13 cellular contexts compared by ENCODE assay signal in the genomic region with DNA sequence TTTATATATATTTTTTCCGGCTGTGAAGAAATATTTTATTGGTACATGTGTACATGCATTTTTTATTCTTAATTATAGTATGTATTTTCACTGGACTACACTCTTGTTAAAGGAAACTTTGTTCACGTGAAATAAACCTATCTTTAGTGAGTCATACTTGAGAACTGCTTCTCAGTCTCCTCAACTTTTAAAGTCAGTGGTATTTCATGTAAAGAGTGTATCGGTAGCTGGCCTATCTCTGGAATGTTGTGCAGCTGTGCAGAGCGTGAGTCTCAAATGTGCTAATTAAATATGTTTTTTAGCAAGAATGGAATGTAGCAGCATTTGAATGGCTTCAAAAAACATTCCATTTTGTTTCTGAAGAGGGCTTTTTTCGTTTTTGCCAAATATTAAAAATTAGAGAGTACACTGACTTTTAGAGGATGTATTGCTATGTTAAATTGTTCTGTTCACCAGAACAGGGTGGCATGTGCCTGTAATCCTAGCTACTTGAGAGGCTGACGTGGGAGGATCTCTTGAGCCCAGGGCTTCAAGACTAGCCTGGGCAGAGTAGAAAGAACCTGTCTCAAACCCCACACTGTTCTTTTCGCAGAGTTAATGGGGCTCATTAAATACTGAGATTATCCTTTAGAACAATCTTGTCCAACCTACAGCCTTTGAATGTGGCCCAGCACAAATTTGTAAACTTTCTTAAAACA. TPM values are rescaled to one million over a fixed set of nuclear protein-coding genes. Genes with fewer than 3 reads are reported as not detected.
DNase-seq lines count a peak whose midpoint lies in the region; ATAC-seq and TF ChIP-seq lines count a peak whose summit lies in the region.
"Had no signal": no experiment of that assay in that cellular context is flagged by ENCODE, and none has a peak within 500 bp of the region (broad histone marks: within the 10 kb centered on the region; RNA-seq: fewer than 3 reads in every experiment).

No MANE protein-coding gene starts in this region.

- H2BK5ac ChIP-seq in mesendoderm (ENCODE audit: low read length) = no peak overlapping the region

- no peak overlapping the region for H2BK15ac ChIP-seq in mesendoderm (replicated peaks; ENCODE audit: low read depth)

- H4K5ac ChIP-seq in mesendoderm (ENCODE audit: low read length) = no peak overlapping the region

- H3K36me3 ChIP-seq in A673 (ENCODE audit: insufficient read depth, low read length, poor library complexity, severe bottlenecking) = no peaks in the 10 kb centered on the region
- no peaks in the 10 kb centered on the region for H3K36me3 ChIP-seq in mesendoderm (ENCODE audit: control insufficient read depth, insufficient read depth, low read length)

- H2AK5ac ChIP-seq in mesendoderm (ENCODE audit: low read length) = no peak overlapping the region

- no peak overlapping the region for H3K18ac ChIP-seq in mesendoderm (ENCODE audit: low read length)

- no peak overlapping the region for H3K4ac ChIP-seq in mesendoderm (ENCODE audit: low read depth, low read length)

- H2BK120ac ChIP-seq in mesendoderm (ENCODE audit: low read depth, low read length) = no peak overlapping the region

- no peak overlapping the region for H3K23ac ChIP-seq in mesendoderm (ENCODE audit: low read length)

- TF ChIP-seq CTCF in A673 (conservative IDR thresholded peaks at IDR 0.05; ENCODE audit: low read depth, low read length) (no peak), epithelial cell of esophagus (IDR thresholded peaks at IDR 0.05; ENCODE audit: insufficient read depth, low read depth, low read length, missing control alignments) (no peak)

- no peaks in the 10 kb centered on the region for H3K36me3 Mint-ChIP-seq in activated T-helper 17 cell treated with anti-CD3 and anti-CD28 coated beads, Interleukin-2, amount 50 U/mL, for 72 hours (ENCODE audit: low read depth)
- H3K36me3 Mint-ChIP-seq: activated naive CD4-positive, alpha-beta T cell treated with anti-CD3 and anti-CD28 coated beads, Interleukin-2, amount 50 U/mL, for 72 hours had no signal

- H3K4me1 Mint-ChIP-seq in activated T-helper 17 cell treated with anti-CD3 and anti-CD28 coated beads, Interleukin-2, amount 50 U/mL, for 72 hours = no peaks in the 10 kb centered on the region

- H3K4me1 ChIP-seq in A673 (ENCODE audit: insufficient read depth, low read length, poor library complexity, severe bottlenecking) = peaks cover 54% of the 10 kb centered on the region
- H3K4me1 ChIP-seq in mesendoderm (ENCODE audit: control insufficient read depth, low read depth, low read length) = peaks cover 3% of the 10 kb centered on the region

- no peak overlapping the region for H3K9ac ChIP-seq in mesendoderm (ENCODE audit: low read length)

- peak; percentile 49 for DNase-seq in A673 (ENCODE audit: low spot score)
- DNase-seq in M059J (ENCODE audit: low read depth) = peak; percentile 60
- peak; percentile 8 for DNase-seq in epithelial cell of esophagus (ENCODE audit: low read depth)
- DNase-seq in non-pigmented ciliary epithelial cell (ENCODE audit: low read depth) = peak; percentile 46
- no peak for DNase-seq in mesendoderm
- DNase-seq in NCI-H2227 (lab: John Stamatoyannopoulos, UW; ENCODE audit: unreplicated experiment) = no peak
- no peak for DNase-seq in NCI-H2171 (lab: John Stamatoyannopoulos, UW)
- DNase-seq: C1 segment of cervical spinal cord, NCI-H526, small intestine had no signal

- intact Hi-C loops in A673 (cut with micrococcal nuclease; ENCODE audit: unreplicated experiment) = no loop called here

- no peaks in the 10 kb centered on the region for H3K27me3 ChIP-seq in A673 (replicated peaks; ENCODE audit: insufficient read depth, low read depth, low read length, poor library complexity)
- no peaks in the 10 kb centered on the region for H3K27me3 ChIP-seq in mesendoderm (ENCODE audit: insufficient read depth, low read length, poor library complexity)

- H3K79me1 ChIP-seq in mesendoderm (ENCODE audit: low read length) = peaks cover 2% of the 10 kb centered on the region

- CTCF ChIA-PET in A673 (lab: Charles Lee) = no interaction called here

- H3K9me3 Mint-ChIP-seq in activated T-helper 17 cell treated with anti-CD3 and anti-CD28 coated beads, Interleukin-2, amount 50 U/mL, for 72 hours = no peaks in the 10 kb centered on the region
- H3K9me3 Mint-ChIP-seq: activated naive CD4-positive, alpha-beta T cell treated with anti-CD3 and anti-CD28 coated beads, Interleukin-2, amount 50 U/mL, for 72 hours had no signal

- no CpG with 5 or more reads among the region's 7 CpGs for WGBS in mesendoderm (ENCODE audit: extremely low coverage, insufficient coverage, low lambda C conversion rate)

- H3K27ac ChIP-seq in A673 (ENCODE audit: low read depth, low read length, poor library complexity, severe bottlenecking) (peak overlapping the region; percentile 64), mesendoderm (ENCODE audit: low read depth, low read length) (no peak overlapping the region)
- H3K27ac ChIP-seq: VCaP had no signal

- H3K4me3 Mint-ChIP-seq in activated T-helper 17 cell treated with anti-CD3 and anti-CD28 coated beads, Interleukin-2, amount 50 U/mL, for 72 hours = no peak overlapping the region

- POLR2A ChIA-PET in A673 (lab: Charles Lee; ENCODE audit: low non-redundant PET) = no interaction called here

- H3K56ac ChIP-seq in mesendoderm (ENCODE audit: low read length) = no peak overlapping the region

- no peaks in the 10 kb centered on the region for H3K9me3 ChIP-seq in A673 (ENCODE audit: low read depth, low read length, poor library complexity, severe bottlenecking)

- ATAC-seq in activated T-helper 17 cell treated with anti-CD3 and anti-CD28 coated beads, Interleukin-2, amount 50 U/mL, for 72 hours (replicated peaks) = no peak
- ATAC-seq: activated naive CD4-positive, alpha-beta T cell treated with anti-CD3 and anti-CD28 coated beads, Interleukin-2, amount 50 U/mL, for 72 hours had no signal

- BruUV-seq in A673 (replicated peaks; lab: Mats Ljungman, UMichigan) = TSS peak; percentile 3

- no peak overlapping the region for H3K27ac Mint-ChIP-seq in activated T-helper 17 cell treated with anti-CD3 and anti-CD28 coated beads, Interleukin-2, amount 50 U/mL, for 72 hours
- H3K27ac Mint-ChIP-seq: activated naive CD4-positive, alpha-beta T cell treated with anti-CD3 and anti-CD28 coated beads, Interleukin-2, amount 50 U/mL, for 72 hours had no signal

- no peak overlapping the region for H4K8ac ChIP-seq in mesendoderm (ENCODE audit: low read depth, low read length)

- H3K4me2 ChIP-seq in mesendoderm (ENCODE audit: low read length) = no peak overlapping the region

- no peaks in the 10 kb centered on the region for H3K79me2 ChIP-seq in mesendoderm (ENCODE audit: control insufficient read depth, insufficient read depth, low read length)

- H3K27me3 Mint-ChIP-seq in activated T-helper 17 cell treated with anti-CD3 and anti-CD28 coated beads, Interleukin-2, amount 50 U/mL, for 72 hours = peaks cover 3% of the 10 kb centered on the region

- H3K4me3 ChIP-seq in A673 (ENCODE audit: low read depth, low read length, poor library complexity, severe bottlenecking) (no peak overlapping the region), epithelial cell of esophagus (ENCODE audit: low read length) (no peak overlapping the region), mesendoderm (ENCODE audit: low read length) (no peak overlapping the region)

RNA-seq across cellular contexts. Expression of a gene that starts 14.3 kb away (rescaled TPM):
- 145 and 146 TPM in 2 replicates for total RNA-seq in A673 (2021)
- 46.5 and 88.8 TPM in 2 replicates for total RNA-seq in M059J (2014; rRNA removed; shearing (Covaris generic))
- polyA plus RNA-seq in mesendoderm (2013, experiment 1 of 2) = 66.2 TPM
- polyA plus RNA-seq in mesendoderm (2013, experiment 2 of 2) = 65.5 TPM
- 100 to 1,000 TPM in 1 of 2 donors, 10 to 100 TPM in 1; 85.3 to 101 TPM for total RNA-seq in activated T-helper 17 cell treated with anti-CD3 and anti-CD28 coated beads, Interleukin-2, amount 50 U/mL, for 72 hours

Comparison
In these comparisons a context has a peak if more than half of its experiments do, and no peak if none do; other contexts are left out.
1. DNase-seq: peak in A673 (single experiment), M059J (single experiment), epithelial cell of esophagus (single experiment) and non-pigmented ciliary epithelial cell (single experiment); none in mesendoderm (single experiment), NCI-H2227 (single experiment) and NCI-H2171 (single experiment).